27 cellular contexts compared by ENCODE assay signal in genomic region chr10:77116904-77117303, GRCh38.
A peak's percentile ranks its signal among the peaks of the same experiment; 100 is the strongest.
DNase-seq lines count a peak whose midpoint lies in the region; ATAC-seq, FAIRE-seq and TF ChIP-seq lines count a peak whose summit lies in the region.
"Had no signal": no experiment of that assay in that cellular context is flagged by ENCODE, and none has a peak within 500 bp of the region (broad histone marks: within the 10 kb centered on the region; RNA-seq: fewer than 3 reads in every experiment).

No MANE protein-coding gene starts in this region.

- FAIRE-seq in A549 (lab: Jason Lieb, UNC): no peak
- FAIRE-seq: A204.1, D721Med, GM12891 had no signal

- ATAC-seq in A549: no peak
- ATAC-seq in HG02642 (IDR thresholded peaks at IDR 0.05; ENCODE audit: poor library complexity, unreplicated experiment): no peak
- no peak for ATAC-seq in HG03135 (IDR thresholded peaks at IDR 0.05; ENCODE audit: unreplicated experiment)
- ATAC-seq in upper lobe of left lung (ENCODE audit: low FRiP score in 2 of 2): no peak
- no peak for ATAC-seq in GM19395 (IDR thresholded peaks at IDR 0.05; ENCODE audit: unreplicated experiment)

- CTCF ChIA-PET in A549 (lab: Yijun Ruan, JAX): no interaction called here
- CTCF ChIA-PET in HEK293 (lab: Yijun Ruan, JAX): interaction anchor here (0.6 to 0.9 kb wide), 2 partner anchors 34 to 270 kb away, joined by 3 read pairs; no protein-coding TSS in a partner anchor

- WGBS in A549 (ENCODE audit: missing lambda C conversion rate): 50% methylated on average over 2 of the region's 2 CpGs
- 83 to 88% methylated on average over 2 of the region's 2 CpGs for WGBS in upper lobe of left lung, 2 donors

- no peak overlapping the region for H3K4me2 ChIP-seq in A549
- H3K4me2 ChIP-seq: BLaER1 treated with 17β-estradiol and CSF1 and Interleukin-3, amounts not matched to agents 10 nM and 100 nM; KMS-11; SK-N-SH had no signal

- H3K27ac ChIP-seq in A549 (no peak overlapping the region), HEK293 (ENCODE audit: extremely low read depth, low read depth, low read length) (no peak overlapping the region), upper lobe of left lung (no peak overlapping the region)
- H3K27ac ChIP-seq: BLaER1 treated with 17β-estradiol and CSF1 and Interleukin-3, amounts not matched to agents 10 nM and 100 nM; KMS-11; Peyer's patch had no signal

- no peak overlapping the region for H3K4me3 ChIP-seq in A549
- H3K4me3 ChIP-seq in HEK293 (ENCODE audit: low read depth, low read length): no peak overlapping the region
- no peak overlapping the region for H3K4me3 ChIP-seq in epithelial cell of esophagus (ENCODE audit: low read length)
- H3K4me3 ChIP-seq in upper lobe of left lung: no peak overlapping the region
- H3K4me3 ChIP-seq: BLaER1 treated with 17β-estradiol and CSF1 and Interleukin-3, amounts not matched to agents 10 nM and 100 nM; Peyer's patch had no signal

- TF ChIP-seq EP300 in A549 (IDR thresholded peaks at IDR 0.05) (no peak), upper lobe of left lung (IDR thresholded peaks at IDR 0.05) (no peak)

- H3K27me3 ChIP-seq in upper lobe of left lung: no peaks in the 10 kb centered on the region
- H3K27me3 ChIP-seq: BLaER1 treated with 17β-estradiol and CSF1 and Interleukin-3, amounts not matched to agents 10 nM and 100 nM; Peyer's patch had no signal

- no peak for DNase-seq in A549 (ENCODE audit: low read depth in 1 of 2, low spot score in 1 of 2)
- DNase-seq in SW480 (ENCODE audit: low spot score): peak; percentile 25
- DNase-seq in epithelial cell of esophagus (ENCODE audit: low read depth): peak; percentile 49
- DNase-seq in upper lobe of left lung: no peak
- DNase-seq: AML-193; CD4-positive, alpha-beta T cell; GF-D8; H7; NCI-H1092; NCI-H1436; NCI-H187; NCI-H2081 treated with DMSO at 0.1 percent for 48 hours; NCI-H2171; NCI-H226; NCI-H510A; Peyer's patch; SK-N-SH; T-helper 1 cell had no signal

- H3K4me1 ChIP-seq in A549 (peaks cover 16% of the 10 kb centered on the region), HEK293 (ENCODE audit: control insufficient read depth, insufficient read depth, low read length) (peaks cover 3% of the 10 kb centered on the region), upper lobe of left lung (no peaks in the 10 kb centered on the region)
- H3K4me1 ChIP-seq: Peyer's patch had no signal

- no peak for TF ChIP-seq RAD21 in A549 (conservative IDR thresholded peaks at IDR 0.05 in 1 of 2, IDR thresholded peaks at IDR 0.05 in 1 of 2)

- TF ChIP-seq CTCF in A549 (IDR thresholded peaks at IDR 0.05) (no peak), HEK293 (tag by site-specific recombination; IDR thresholded peaks at IDR 0.05) (no peak), epithelial cell of esophagus (IDR thresholded peaks at IDR 0.05; ENCODE audit: insufficient read depth, low read depth, low read length, missing control alignments) (no peak), upper lobe of left lung (IDR thresholded peaks at IDR 0.05) (no peak)

- H3K36me3 ChIP-seq in HEK293 (ENCODE audit: control insufficient read depth in 2 of 2, insufficient read depth in 1 of 2, low read length in 2 of 2) (no peaks in the 10 kb centered on the region), upper lobe of left lung (no peaks in the 10 kb centered on the region)
- H3K36me3 ChIP-seq: BLaER1 treated with 17β-estradiol and CSF1 and Interleukin-3, amounts not matched to agents 10 nM and 100 nM; Peyer's patch had no signal

- no peaks in the 10 kb centered on the region for H3K9me3 ChIP-seq in A549
- H3K9me3 ChIP-seq in HEK293 (ENCODE audit: control insufficient read depth, insufficient read depth, low read depth, low read length): no peaks in the 10 kb centered on the region
- H3K9me3 ChIP-seq in upper lobe of left lung: no peaks in the 10 kb centered on the region
- H3K9me3 ChIP-seq: BLaER1 treated with 17β-estradiol and CSF1 and Interleukin-3, amounts not matched to agents 10 nM and 100 nM; Peyer's patch; SK-N-SH had no signal

- TF ChIP-seq POLR2A in A549 (IDR thresholded peaks at IDR 0.05; ENCODE audit: low read length): no peak
- no peak for TF ChIP-seq POLR2A in upper lobe of left lung (IDR thresholded peaks at IDR 0.05)

- POLR2A ChIA-PET in A549 (lab: Yijun Ruan, JAX) (no interaction called here), HEK293 (lab: Yijun Ruan, JAX) (no interaction called here)

TF ChIP-seq in A549, 52 proteins besides CTCF, POLR2A, EP300 and RAD21:
- TF ChIP-seq FOSL2 (IDR thresholded peaks at IDR 0.05): no peak
- peak; percentile 74; the same call in 1 of the 2 replicates for TF ChIP-seq FOSL2 (CRISPR knock-in tag; IDR thresholded peaks at IDR 0.05)
- no peak for TF ChIP-seq TP53 (CRISPR knock-in tag; IDR thresholded peaks at IDR 0.05)
TF ChIP-seq in A549: peak in this region for 1.

TF ChIP-seq in HEK293, 187 proteins besides CTCF, POLR2A, EP300 and RAD21:
- TF ChIP-seq ZNF133 (tag by site-specific recombination; IDR thresholded peaks at IDR 0.05): peak; percentile 10; the same call in 1 of the 2 replicates
- no peak for TF ChIP-seq ZNF354C (tag by site-specific recombination; IDR thresholded peaks at IDR 0.05; ENCODE audit: borderline replicate concordance, low read depth)
- TF ChIP-seq ZNF214 (tag by site-specific recombination; IDR thresholded peaks at IDR 0.05; ENCODE audit: borderline replicate concordance): no peak
TF ChIP-seq in HEK293: peak in this region for 1.

Comparison
In these comparisons a context has a peak if more than half of its experiments do, and no peak if none do; other contexts are left out.
1. DNase-seq: peak in SW480 (single experiment) and epithelial cell of esophagus (single experiment); none in A549 (0 of 2) and upper lobe of left lung (0 of 2).